Comparison of ENCODE assay signal across 1 cellular context in genomic region chr5:174045470-174046025, GRCh38.
A peak's percentile ranks its signal among the peaks of the same experiment; 100 is the strongest.
TF ChIP-seq lines count a peak whose summit lies in the region.

Gene NSG2, plus strand, starts transcription at chr5:174045706. Its CDS starts 1,050 bp downstream, at chr5:174046756.

TF ChIP-seq in HepG2, 621 proteins besides CTCF, POLR2A, EP300 and RAD21 (continued from another document and continues in another):
- TF ChIP-seq BHLHE40 (IDR thresholded peaks at IDR 0.05; ENCODE audit: low read length) (no peak; the same call in 1 of the 2 replicates), ZNF326 (CRISPR knock-in tag; IDR thresholded peaks at IDR 0.05; ENCODE audit: borderline replicate concordance) (no peak), SMAD1 (CRISPR knock-in tag; IDR thresholded peaks at IDR 0.05; ENCODE audit: borderline replicate concordance, low read depth) (no peak), TEAD2 (CRISPR knock-in tag; IDR thresholded peaks at IDR 0.05) (no peak), ZNF619 (CRISPR knock-in tag; IDR thresholded peaks at IDR 0.05) (no peak), ZNF766 (CRISPR knock-in tag; IDR thresholded peaks at IDR 0.05; ENCODE audit: borderline replicate concordance) (no peak), RCOR2 (CRISPR knock-in tag; IDR thresholded peaks at IDR 0.05) (no peak), ZNF607 (CRISPR knock-in tag; IDR thresholded peaks at IDR 0.05; ENCODE audit: borderline replicate concordance) (no peak), PITX1 (CRISPR knock-in tag; IDR thresholded peaks at IDR 0.05) (0 out of 2 replicates have a peak, but pooled peaks have one; percentile 25), KAT2B (IDR thresholded peaks at IDR 0.05; ENCODE audit: borderline replicate concordance, low read depth, low read length) (no peak), NFE2L2 (IDR thresholded peaks at IDR 0.05; ENCODE audit: low read length) (no peak), ZNF263 (CRISPR knock-in tag; IDR thresholded peaks at IDR 0.05) (peak; percentile 99), ZNF720 (CRISPR knock-in tag; IDR thresholded peaks at IDR 0.05) (no peak), MZF1 (CRISPR knock-in tag; IDR thresholded peaks at IDR 0.05; ENCODE audit: borderline replicate concordance) (no peak), ZFP36L2 (CRISPR knock-in tag; IDR thresholded peaks at IDR 0.05) (peak; percentile 91; the same call in 1 of the 2 replicates), HMG20A (CRISPR knock-in tag; IDR thresholded peaks at IDR 0.05; ENCODE audit: borderline replicate concordance) (no peak), SATB2 (CRISPR knock-in tag; IDR thresholded peaks at IDR 0.05) (no peak), U2AF2 (IDR thresholded peaks at IDR 0.05; ENCODE audit: low read depth, low read length) (no peak), SRF (IDR thresholded peaks at IDR 0.05; ENCODE audit: low read depth, low read length) (no peak), BATF2 (CRISPR knock-in tag; IDR thresholded peaks at IDR 0.05) (no peak), POGZ (CRISPR knock-in tag; IDR thresholded peaks at IDR 0.05) (no peak), ZNF550 (CRISPR knock-in tag; IDR thresholded peaks at IDR 0.05; ENCODE audit: borderline replicate concordance) (no peak), ZNF644 (CRISPR knock-in tag; IDR thresholded peaks at IDR 0.05; ENCODE audit: low read depth) (peak; percentile 34; the same call in 1 of the 2 replicates), ZSCAN22 (CRISPR knock-in tag; IDR thresholded peaks at IDR 0.05) (no peak), ZSCAN30 (CRISPR knock-in tag; IDR thresholded peaks at IDR 0.05) (no peak), ZNF749 (CRISPR knock-in tag; IDR thresholded peaks at IDR 0.05; ENCODE audit: borderline replicate concordance) (no peak), ZNF431 (CRISPR knock-in tag; IDR thresholded peaks at IDR 0.05; ENCODE audit: borderline replicate concordance, low read depth) (peak; percentile 91), ZNF232 (CRISPR knock-in tag; IDR thresholded peaks at IDR 0.05; ENCODE audit: borderline replicate concordance) (peak; percentile 76; the same call in 1 of the 2 replicates), MLXIP (CRISPR knock-in tag; IDR thresholded peaks at IDR 0.05; ENCODE audit: borderline replicate concordance) (no peak), AGO2 (optimal IDR thresholded peaks at IDR 0.05; ENCODE audit: low read depth, low read length) (no peak), ELF1 (CRISPR knock-in tag; IDR thresholded peaks at IDR 0.05) (no peak), KLF11 (CRISPR knock-in tag; IDR thresholded peaks at IDR 0.05) (peak; percentile 82), ZNF17 (CRISPR knock-in tag; IDR thresholded peaks at IDR 0.05) (no peak), ZNF44 (CRISPR knock-in tag; IDR thresholded peaks at IDR 0.05) (no peak), KMT2B (CRISPR knock-in tag; IDR thresholded peaks at IDR 0.05) (peak; percentile 62; the same call in 1 of the 2 replicates), FOXM1 (CRISPR knock-in tag; IDR thresholded peaks at IDR 0.05) (no peak), ZNF343 (CRISPR knock-in tag; IDR thresholded peaks at IDR 0.05) (0 out of 2 replicates have a peak, but pooled peaks have one; percentile 44), ZNF430 (CRISPR knock-in tag; IDR thresholded peaks at IDR 0.05) (peak; percentile 63), ZNF737 (CRISPR knock-in tag; IDR thresholded peaks at IDR 0.05; ENCODE audit: borderline replicate concordance) (no peak), RNF2 (conservative IDR thresholded peaks at IDR 0.05; ENCODE audit: low read depth) (0 out of 2 replicates have a peak, but pooled peaks have one; percentile 42), KDM4B (CRISPR knock-in tag; IDR thresholded peaks at IDR 0.05) (0 out of 2 replicates have a peak, but pooled peaks have one; percentile 42), ZNF841 (CRISPR knock-in tag; IDR thresholded peaks at IDR 0.05; ENCODE audit: borderline replicate concordance) (no peak), ZNF691 (CRISPR knock-in tag; IDR thresholded peaks at IDR 0.05; ENCODE audit: borderline replicate concordance, low read depth) (peak; percentile 85; the same call in 1 of the 2 replicates), FOXJ3 (CRISPR knock-in tag; IDR thresholded peaks at IDR 0.05; ENCODE audit: borderline replicate concordance) (no peak)
- TF ChIP-seq, protein P1, sequence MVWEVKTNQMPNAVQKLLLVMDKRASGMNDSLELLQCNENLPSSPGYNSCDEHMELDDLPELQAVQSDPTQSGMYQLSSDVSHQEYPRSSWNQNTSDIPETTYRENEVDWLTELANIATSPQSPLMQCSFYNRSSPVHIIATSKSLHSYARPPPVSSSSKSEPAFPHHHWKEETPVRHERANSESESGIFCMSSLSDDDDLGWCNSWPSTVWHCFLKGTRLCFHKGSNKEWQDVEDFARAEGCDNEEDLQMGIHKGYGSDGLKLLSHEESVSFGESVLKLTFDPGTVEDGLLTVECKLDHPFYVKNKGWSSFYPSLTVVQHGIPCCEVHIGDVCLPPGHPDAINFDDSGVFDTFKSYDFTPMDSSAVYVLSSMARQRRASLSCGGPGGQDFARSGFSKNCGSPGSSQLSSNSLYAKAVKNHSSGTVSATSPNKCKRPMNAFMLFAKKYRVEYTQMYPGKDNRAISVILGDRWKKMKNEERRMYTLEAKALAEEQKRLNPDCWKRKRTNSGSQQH (CRISPR knock-in tag; IDR thresholded peaks at IDR 0.05; ENCODE audit: low read depth): 0 out of 2 replicates have a peak, but pooled peaks have one; percentile 62
- TF ChIP-seq, protein P2, sequence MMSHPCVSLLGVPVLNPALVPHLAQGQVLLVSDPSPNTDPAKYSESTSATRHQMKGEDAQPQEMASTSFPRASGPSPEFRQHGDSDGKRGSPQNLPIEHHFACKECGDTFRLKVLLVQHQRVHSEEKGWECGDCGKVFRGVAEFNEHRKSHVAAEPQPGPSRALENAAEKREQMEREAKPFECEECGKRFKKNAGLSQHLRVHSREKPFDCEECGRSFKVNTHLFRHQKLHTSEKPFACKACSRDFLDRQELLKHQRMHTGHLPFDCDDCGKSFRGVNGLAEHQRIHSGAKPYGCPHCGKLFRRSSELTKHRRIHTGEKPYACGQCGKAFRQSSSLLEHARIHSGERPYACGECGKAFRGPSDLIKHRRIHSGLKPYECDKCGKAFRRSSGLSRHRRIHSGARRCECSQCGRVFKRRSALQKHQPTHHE (CRISPR knock-in tag; IDR thresholded peaks at IDR 0.05; ENCODE audit: borderline replicate concordance): no peak
- TF ChIP-seq, protein P3, sequence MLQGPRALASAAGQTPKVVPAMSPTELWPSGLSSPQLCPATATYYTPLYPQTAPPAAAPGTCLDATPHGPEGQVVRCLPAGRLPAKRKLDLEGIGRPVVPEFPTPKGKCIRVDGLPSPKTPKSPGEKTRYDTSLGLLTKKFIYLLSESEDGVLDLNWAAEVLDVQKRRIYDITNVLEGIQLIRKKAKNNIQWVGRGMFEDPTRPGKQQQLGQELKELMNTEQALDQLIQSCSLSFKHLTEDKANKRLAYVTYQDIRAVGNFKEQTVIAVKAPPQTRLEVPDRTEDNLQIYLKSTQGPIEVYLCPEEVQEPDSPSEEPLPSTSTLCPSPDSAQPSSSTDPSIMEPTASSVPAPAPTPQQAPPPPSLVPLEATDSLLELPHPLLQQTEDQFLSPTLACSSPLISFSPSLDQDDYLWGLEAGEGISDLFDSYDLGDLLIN (CRISPR knock-in tag; IDR thresholded peaks at IDR 0.05; ENCODE audit: borderline replicate concordance): no peak
- TF ChIP-seq, protein P4, sequence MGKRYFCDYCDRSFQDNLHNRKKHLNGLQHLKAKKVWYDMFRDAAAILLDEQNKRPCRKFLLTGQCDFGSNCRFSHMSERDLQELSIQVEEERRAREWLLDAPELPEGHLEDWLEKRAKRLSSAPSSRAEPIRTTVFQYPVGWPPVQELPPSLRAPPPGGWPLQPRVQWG (CRISPR knock-in tag; IDR thresholded peaks at IDR 0.05; ENCODE audit: borderline replicate concordance, low read depth): no peak
- TF ChIP-seq, protein P5, sequence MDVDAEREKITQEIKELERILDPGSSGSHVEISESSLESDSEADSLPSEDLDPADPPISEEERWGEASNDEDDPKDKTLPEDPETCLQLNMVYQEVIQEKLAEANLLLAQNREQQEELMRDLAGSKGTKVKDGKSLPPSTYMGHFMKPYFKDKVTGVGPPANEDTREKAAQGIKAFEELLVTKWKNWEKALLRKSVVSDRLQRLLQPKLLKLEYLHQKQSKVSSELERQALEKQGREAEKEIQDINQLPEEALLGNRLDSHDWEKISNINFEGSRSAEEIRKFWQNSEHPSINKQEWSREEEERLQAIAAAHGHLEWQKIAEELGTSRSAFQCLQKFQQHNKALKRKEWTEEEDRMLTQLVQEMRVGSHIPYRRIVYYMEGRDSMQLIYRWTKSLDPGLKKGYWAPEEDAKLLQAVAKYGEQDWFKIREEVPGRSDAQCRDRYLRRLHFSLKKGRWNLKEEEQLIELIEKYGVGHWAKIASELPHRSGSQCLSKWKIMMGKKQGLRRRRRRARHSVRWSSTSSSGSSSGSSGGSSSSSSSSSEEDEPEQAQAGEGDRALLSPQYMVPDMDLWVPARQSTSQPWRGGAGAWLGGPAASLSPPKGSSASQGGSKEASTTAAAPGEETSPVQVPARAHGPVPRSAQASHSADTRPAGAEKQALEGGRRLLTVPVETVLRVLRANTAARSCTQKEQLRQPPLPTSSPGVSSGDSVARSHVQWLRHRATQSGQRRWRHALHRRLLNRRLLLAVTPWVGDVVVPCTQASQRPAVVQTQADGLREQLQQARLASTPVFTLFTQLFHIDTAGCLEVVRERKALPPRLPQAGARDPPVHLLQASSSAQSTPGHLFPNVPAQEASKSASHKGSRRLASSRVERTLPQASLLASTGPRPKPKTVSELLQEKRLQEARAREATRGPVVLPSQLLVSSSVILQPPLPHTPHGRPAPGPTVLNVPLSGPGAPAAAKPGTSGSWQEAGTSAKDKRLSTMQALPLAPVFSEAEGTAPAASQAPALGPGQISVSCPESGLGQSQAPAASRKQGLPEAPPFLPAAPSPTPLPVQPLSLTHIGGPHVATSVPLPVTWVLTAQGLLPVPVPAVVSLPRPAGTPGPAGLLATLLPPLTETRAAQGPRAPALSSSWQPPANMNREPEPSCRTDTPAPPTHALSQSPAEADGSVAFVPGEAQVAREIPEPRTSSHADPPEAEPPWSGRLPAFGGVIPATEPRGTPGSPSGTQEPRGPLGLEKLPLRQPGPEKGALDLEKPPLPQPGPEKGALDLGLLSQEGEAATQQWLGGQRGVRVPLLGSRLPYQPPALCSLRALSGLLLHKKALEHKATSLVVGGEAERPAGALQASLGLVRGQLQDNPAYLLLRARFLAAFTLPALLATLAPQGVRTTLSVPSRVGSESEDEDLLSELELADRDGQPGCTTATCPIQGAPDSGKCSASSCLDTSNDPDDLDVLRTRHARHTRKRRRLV (CRISPR knock-in tag; IDR thresholded peaks at IDR 0.05): no peak
- TF ChIP-seq, protein P6, sequence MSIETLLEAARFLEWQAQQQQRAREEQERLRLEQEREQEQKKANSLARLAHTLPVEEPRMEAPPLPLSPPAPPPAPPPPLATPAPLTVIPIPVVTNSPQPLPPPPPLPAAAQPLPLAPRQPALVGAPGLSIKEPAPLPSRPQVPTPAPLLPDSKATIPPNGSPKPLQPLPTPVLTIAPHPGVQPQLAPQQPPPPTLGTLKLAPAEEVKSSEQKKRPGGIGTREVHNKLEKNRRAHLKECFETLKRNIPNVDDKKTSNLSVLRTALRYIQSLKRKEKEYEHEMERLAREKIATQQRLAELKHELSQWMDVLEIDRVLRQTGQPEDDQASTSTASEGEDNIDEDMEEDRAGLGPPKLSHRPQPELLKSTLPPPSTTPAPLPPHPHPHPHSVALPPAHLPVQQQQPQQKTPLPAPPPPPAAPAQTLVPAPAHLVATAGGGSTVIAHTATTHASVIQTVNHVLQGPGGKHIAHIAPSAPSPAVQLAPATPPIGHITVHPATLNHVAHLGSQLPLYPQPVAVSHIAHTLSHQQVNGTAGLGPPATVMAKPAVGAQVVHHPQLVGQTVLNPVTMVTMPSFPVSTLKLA (IDR thresholded peaks at IDR 0.05): 0 out of 2 replicates have a peak, but pooled peaks have one; percentile 33
- TF ChIP-seq, protein P7, sequence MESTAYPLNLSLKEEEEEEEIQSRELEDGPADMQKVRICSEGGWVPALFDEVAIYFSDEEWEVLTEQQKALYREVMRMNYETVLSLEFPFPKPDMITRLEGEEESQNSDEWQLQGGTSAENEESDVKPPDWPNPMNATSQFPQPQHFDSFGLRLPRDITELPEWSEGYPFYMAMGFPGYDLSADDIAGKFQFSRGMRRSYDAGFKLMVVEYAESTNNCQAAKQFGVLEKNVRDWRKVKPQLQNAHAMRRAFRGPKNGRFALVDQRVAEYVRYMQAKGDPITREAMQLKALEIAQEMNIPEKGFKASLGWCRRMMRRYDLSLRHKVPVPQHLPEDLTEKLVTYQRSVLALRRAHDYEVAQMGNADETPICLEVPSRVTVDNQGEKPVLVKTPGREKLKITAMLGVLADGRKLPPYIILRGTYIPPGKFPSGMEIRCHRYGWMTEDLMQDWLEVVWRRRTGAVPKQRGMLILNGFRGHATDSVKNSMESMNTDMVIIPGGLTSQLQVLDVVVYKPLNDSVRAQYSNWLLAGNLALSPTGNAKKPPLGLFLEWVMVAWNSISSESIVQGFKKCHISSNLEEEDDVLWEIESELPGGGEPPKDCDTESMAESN (CRISPR knock-in tag; conservative IDR thresholded peaks at IDR 0.05): 0 out of 2 replicates have a peak, but pooled peaks have one; percentile 44
